ENCODE assay signal across 1 cellular context in the genomic region with DNA sequence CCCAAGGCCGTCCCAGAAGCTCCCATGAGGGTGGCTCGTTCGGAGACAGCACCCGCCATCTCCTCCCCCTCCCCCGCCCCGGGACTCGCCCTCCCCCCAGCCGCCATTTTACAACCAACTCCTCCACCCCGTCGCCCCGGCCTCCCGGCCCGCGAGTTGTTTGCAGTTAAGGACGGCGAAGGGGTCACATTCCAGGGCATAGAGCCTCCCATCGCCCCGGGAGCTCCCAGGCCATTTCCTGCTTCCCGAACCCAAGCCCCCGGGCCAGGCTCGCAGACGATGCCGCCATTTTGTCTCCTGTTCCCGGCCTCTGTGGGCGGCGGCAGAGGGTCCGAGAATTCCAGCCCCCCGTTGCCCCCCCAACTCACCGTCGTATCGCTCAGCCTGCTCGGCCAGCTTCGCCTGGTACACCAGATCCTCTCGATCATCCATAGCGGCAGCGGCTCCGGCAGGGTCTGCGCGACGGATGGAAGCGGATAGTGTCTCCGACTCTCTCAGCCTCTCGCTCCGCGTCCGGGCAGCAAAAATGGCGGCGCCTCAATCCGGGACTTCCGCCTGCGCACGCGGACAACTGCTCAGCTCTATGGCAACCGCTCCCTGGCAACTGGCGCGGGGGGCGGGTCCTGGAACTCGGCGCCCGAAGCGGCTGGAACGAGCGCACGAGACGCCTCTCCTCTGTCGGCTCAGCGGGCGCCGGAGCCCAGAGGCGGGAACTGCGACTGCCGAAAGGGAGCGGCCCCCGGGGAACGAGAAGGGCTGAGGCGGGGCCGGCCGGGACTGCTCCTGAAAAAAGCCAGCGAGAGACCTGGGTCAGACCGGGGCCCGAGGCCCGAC.
TF ChIP-seq lines count a peak whose summit lies in the region.

A gene (minus strand): TSS at position 544 of the 834 bp plus-strand sequence. CDS start 112 bp downstream, at position 432.

TF ChIP-seq in HepG2, 621 proteins besides CTCF, POLR2A, EP300 and RAD21 (continued from another document and continues in another):
- no peak for TF ChIP-seq XRCC5 (optimal IDR thresholded peaks at IDR 0.05; ENCODE audit: low read length)
- TF ChIP-seq ZNF331 (CRISPR knock-in tag; IDR thresholded peaks at IDR 0.05) = peak; percentile 46; the same call in 1 of the 2 replicates
- TF ChIP-seq NFYB (CRISPR knock-in tag; IDR thresholded peaks at IDR 0.05) = no peak
- TF ChIP-seq, protein P1, sequence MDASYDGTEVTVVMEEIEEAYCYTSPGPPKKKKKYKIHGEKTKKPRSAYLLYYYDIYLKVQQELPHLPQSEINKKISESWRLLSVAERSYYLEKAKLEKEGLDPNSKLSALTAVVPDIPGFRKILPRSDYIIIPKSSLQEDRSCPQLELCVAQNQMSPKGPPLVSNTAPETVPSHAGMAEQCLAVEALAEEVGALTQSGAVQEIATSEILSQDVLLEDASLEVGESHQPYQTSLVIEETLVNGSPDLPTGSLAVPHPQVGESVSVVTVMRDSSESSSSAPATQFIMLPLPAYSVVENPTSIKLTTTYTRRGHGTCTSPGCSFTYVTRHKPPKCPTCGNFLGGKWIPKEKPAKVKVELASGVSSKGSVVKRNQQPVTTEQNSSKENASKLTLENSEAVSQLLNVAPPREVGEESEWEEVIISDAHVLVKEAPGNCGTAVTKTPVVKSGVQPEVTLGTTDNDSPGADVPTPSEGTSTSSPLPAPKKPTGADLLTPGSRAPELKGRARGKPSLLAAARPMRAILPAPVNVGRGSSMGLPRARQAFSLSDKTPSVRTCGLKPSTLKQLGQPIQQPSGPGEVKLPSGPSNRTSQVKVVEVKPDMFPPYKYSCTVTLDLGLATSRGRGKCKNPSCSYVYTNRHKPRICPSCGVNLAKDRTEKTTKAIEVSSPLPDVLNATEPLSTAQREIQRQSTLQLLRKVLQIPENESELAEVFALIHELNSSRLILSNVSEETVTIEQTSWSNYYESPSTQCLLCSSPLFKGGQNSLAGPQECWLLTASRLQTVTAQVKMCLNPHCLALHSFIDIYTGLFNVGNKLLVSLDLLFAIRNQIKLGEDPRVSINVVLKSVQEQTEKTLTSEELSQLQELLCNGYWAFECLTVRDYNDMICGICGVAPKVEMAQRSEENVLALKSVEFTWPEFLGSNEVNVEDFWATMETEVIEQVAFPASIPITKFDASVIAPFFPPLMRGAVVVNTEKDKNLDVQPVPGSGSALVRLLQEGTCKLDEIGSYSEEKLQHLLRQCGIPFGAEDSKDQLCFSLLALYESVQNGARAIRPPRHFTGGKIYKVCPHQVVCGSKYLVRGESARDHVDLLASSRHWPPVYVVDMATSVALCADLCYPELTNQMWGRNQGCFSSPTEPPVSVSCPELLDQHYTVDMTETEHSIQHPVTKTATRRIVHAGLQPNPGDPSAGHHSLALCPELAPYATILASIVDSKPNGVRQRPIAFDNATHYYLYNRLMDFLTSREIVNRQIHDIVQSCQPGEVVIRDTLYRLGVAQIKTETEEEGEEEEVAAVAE (CRISPR knock-in tag; IDR thresholded peaks at IDR 0.05; ENCODE audit: borderline replicate concordance) = no peak
- no peak for TF ChIP-seq ZNF775 (CRISPR knock-in tag; IDR thresholded peaks at IDR 0.05; ENCODE audit: borderline replicate concordance)
- no peak for TF ChIP-seq ZNF30 (CRISPR knock-in tag; IDR thresholded peaks at IDR 0.05)
- no peak; the same call in 1 of the 2 replicates for TF ChIP-seq IRF2 (CRISPR knock-in tag; IDR thresholded peaks at IDR 0.05)
- TF ChIP-seq, protein P2, sequence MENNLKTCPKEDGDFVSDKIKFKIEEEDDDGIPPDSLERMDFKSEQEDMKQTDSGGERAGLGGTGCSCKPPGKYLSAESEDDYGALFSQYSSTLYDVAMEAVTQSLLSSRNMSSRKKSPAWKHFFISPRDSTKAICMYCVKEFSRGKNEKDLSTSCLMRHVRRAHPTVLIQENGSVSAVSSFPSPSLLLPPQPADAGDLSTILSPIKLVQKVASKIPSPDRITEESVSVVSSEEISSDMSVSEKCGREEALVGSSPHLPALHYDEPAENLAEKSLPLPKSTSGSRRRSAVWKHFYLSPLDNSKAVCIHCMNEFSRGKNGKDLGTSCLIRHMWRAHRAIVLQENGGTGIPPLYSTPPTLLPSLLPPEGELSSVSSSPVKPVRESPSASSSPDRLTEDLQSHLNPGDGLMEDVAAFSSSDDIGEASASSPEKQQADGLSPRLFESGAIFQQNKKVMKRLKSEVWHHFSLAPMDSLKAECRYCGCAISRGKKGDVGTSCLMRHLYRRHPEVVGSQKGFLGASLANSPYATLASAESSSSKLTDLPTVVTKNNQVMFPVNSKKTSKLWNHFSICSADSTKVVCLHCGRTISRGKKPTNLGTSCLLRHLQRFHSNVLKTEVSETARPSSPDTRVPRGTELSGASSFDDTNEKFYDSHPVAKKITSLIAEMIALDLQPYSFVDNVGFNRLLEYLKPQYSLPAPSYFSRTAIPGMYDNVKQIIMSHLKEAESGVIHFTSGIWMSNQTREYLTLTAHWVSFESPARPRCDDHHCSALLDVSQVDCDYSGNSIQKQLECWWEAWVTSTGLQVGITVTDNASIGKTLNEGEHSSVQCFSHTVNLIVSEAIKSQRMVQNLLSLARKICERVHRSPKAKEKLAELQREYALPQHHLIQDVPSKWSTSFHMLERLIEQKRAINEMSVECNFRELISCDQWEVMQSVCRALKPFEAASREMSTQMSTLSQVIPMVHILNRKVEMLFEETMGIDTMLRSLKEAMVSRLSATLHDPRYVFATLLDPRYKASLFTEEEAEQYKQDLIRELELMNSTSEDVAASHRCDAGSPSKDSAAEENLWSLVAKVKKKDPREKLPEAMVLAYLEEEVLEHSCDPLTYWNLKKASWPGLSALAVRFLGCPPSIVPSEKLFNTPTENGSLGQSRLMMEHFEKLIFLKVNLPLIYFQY (CRISPR knock-in tag; IDR thresholded peaks at IDR 0.05; ENCODE audit: borderline replicate concordance) = no peak
- no peak for TF ChIP-seq NPAS2 (CRISPR knock-in tag; IDR thresholded peaks at IDR 0.05; ENCODE audit: borderline replicate concordance)
- TF ChIP-seq, protein P3, sequence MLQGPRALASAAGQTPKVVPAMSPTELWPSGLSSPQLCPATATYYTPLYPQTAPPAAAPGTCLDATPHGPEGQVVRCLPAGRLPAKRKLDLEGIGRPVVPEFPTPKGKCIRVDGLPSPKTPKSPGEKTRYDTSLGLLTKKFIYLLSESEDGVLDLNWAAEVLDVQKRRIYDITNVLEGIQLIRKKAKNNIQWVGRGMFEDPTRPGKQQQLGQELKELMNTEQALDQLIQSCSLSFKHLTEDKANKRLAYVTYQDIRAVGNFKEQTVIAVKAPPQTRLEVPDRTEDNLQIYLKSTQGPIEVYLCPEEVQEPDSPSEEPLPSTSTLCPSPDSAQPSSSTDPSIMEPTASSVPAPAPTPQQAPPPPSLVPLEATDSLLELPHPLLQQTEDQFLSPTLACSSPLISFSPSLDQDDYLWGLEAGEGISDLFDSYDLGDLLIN (CRISPR knock-in tag; IDR thresholded peaks at IDR 0.05; ENCODE audit: borderline replicate concordance) = peak; percentile 58; the same call in 1 of the 2 replicates
- no peak for TF ChIP-seq DNMT1 (CRISPR knock-in tag; IDR thresholded peaks at IDR 0.05)
- TF ChIP-seq SYNCRIP (IDR thresholded peaks at IDR 0.05; ENCODE audit: insufficient read depth, low read depth, low read length) = no peak
- TF ChIP-seq ZNF543 (CRISPR knock-in tag; IDR thresholded peaks at IDR 0.05) = peak; percentile 81; the same call in 1 of the 2 replicates
- peak; percentile 86 for TF ChIP-seq POLR2AphosphoS2 (IDR thresholded peaks at IDR 0.05; ENCODE audit: low read depth, low read length)
- TF ChIP-seq ZNF629 (CRISPR knock-in tag; conservative IDR thresholded peaks at IDR 0.05) = no peak
- TF ChIP-seq POLR2G (IDR thresholded peaks at IDR 0.05; ENCODE audit: low read depth, low read length) = peak; percentile 97
- TF ChIP-seq, protein P4, sequence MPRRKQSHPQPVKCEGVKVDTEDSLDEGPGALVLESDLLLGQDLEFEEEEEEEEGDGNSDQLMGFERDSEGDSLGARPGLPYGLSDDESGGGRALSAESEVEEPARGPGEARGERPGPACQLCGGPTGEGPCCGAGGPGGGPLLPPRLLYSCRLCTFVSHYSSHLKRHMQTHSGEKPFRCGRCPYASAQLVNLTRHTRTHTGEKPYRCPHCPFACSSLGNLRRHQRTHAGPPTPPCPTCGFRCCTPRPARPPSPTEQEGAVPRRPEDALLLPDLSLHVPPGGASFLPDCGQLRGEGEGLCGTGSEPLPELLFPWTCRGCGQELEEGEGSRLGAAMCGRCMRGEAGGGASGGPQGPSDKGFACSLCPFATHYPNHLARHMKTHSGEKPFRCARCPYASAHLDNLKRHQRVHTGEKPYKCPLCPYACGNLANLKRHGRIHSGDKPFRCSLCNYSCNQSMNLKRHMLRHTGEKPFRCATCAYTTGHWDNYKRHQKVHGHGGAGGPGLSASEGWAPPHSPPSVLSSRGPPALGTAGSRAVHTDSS (CRISPR knock-in tag; conservative IDR thresholded peaks at IDR 0.05) = no peak
- TF ChIP-seq ZBTB3 (CRISPR knock-in tag; IDR thresholded peaks at IDR 0.05; ENCODE audit: borderline replicate concordance, low read depth) = no peak
- TF ChIP-seq HES4 (CRISPR knock-in tag; IDR thresholded peaks at IDR 0.05; ENCODE audit: borderline replicate concordance) = peak; percentile 67; the same call in 1 of the 2 replicates
- no peak for TF ChIP-seq KLF6 (CRISPR knock-in tag; IDR thresholded peaks at IDR 0.05)
- 0 out of 2 replicates have a peak, but pooled peaks have one; percentile 36 for TF ChIP-seq ZNF274 (CRISPR knock-in tag; IDR thresholded peaks at IDR 0.05)
- TF ChIP-seq MTA1 (CRISPR knock-in tag; IDR thresholded peaks at IDR 0.05; ENCODE audit: borderline replicate concordance) = peak; percentile 65; the same call in 1 of the 2 replicates
- TF ChIP-seq ATM (IDR thresholded peaks at IDR 0.05; ENCODE audit: borderline replicate concordance) = no peak
- TF ChIP-seq, protein P5, sequence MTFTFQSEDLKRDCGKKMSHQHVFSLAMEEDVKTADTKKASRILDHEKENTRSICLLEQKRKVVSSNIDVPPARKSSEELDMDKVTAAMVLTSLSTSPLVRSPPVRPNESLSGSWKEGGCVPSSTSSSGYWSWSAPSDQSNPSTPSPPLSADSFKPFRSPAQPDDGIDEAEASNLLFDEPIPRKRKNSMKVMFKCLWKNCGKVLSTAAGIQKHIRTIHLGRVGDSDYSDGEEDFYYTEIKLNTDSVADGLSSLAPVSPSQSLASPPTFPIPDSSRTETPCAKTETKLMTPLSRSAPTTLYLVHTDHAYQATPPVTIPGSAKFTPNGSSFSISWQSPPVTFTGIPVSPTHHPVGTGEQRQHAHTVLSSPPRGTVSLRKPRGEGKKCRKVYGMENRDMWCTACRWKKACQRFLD (CRISPR knock-in tag; IDR thresholded peaks at IDR 0.05; ENCODE audit: borderline replicate concordance) = no peak
- TF ChIP-seq RFXAP (CRISPR knock-in tag; IDR thresholded peaks at IDR 0.05; ENCODE audit: borderline replicate concordance) = no peak
- 0 out of 2 replicates have a peak, but pooled peaks have one; percentile 34 for TF ChIP-seq RARA (CRISPR knock-in tag; IDR thresholded peaks at IDR 0.05)
- TF ChIP-seq GLI4 (CRISPR knock-in tag; IDR thresholded peaks at IDR 0.05; ENCODE audit: borderline replicate concordance) = no peak
- no peak for TF ChIP-seq IKZF1 (IDR thresholded peaks at IDR 0.05)
- TF ChIP-seq KDM6A (CRISPR knock-in tag; IDR thresholded peaks at IDR 0.05; ENCODE audit: low read depth) = no peak
- peak in 1 of 2 experiments; percentile 89; a peak in 1 of 4 replicates for TF ChIP-seq KLF16 (CRISPR knock-in tag; IDR thresholded peaks at IDR 0.05)
- TF ChIP-seq KMT2B (CRISPR knock-in tag; IDR thresholded peaks at IDR 0.05) = no peak; the same call in 1 of the 2 replicates
- TF ChIP-seq MEIS2 (CRISPR knock-in tag; IDR thresholded peaks at IDR 0.05) = 0 out of 2 replicates have a peak, but pooled peaks have one; percentile 18
- peak; percentile 84; the same call in 1 of the 2 replicates for TF ChIP-seq ZNF839 (CRISPR knock-in tag; IDR thresholded peaks at IDR 0.05; ENCODE audit: borderline replicate concordance)
- TF ChIP-seq HNRNPUL1 (IDR thresholded peaks at IDR 0.05; ENCODE audit: low read depth, low read length) = 0 out of 2 replicates have a peak, but pooled peaks have one; percentile 51
- 0 out of 2 replicates have a peak, but pooled peaks have one; percentile 46 for TF ChIP-seq ZNF713 (CRISPR knock-in tag; IDR thresholded peaks at IDR 0.05)
- no peak for TF ChIP-seq SMC3 (IDR thresholded peaks at IDR 0.05; ENCODE audit: low read length)
- no peak for TF ChIP-seq HHEX (CRISPR knock-in tag; IDR thresholded peaks at IDR 0.05)
- peak; percentile 89; the same call in 1 of the 2 replicates for TF ChIP-seq ZNF788 (CRISPR knock-in tag; IDR thresholded peaks at IDR 0.05; ENCODE audit: borderline replicate concordance)
- 0 out of 2 replicates have a peak, but pooled peaks have one; percentile 19 for TF ChIP-seq GATA4 (IDR thresholded peaks at IDR 0.05; ENCODE audit: borderline replicate concordance, low read depth)
- TF ChIP-seq, protein P6, sequence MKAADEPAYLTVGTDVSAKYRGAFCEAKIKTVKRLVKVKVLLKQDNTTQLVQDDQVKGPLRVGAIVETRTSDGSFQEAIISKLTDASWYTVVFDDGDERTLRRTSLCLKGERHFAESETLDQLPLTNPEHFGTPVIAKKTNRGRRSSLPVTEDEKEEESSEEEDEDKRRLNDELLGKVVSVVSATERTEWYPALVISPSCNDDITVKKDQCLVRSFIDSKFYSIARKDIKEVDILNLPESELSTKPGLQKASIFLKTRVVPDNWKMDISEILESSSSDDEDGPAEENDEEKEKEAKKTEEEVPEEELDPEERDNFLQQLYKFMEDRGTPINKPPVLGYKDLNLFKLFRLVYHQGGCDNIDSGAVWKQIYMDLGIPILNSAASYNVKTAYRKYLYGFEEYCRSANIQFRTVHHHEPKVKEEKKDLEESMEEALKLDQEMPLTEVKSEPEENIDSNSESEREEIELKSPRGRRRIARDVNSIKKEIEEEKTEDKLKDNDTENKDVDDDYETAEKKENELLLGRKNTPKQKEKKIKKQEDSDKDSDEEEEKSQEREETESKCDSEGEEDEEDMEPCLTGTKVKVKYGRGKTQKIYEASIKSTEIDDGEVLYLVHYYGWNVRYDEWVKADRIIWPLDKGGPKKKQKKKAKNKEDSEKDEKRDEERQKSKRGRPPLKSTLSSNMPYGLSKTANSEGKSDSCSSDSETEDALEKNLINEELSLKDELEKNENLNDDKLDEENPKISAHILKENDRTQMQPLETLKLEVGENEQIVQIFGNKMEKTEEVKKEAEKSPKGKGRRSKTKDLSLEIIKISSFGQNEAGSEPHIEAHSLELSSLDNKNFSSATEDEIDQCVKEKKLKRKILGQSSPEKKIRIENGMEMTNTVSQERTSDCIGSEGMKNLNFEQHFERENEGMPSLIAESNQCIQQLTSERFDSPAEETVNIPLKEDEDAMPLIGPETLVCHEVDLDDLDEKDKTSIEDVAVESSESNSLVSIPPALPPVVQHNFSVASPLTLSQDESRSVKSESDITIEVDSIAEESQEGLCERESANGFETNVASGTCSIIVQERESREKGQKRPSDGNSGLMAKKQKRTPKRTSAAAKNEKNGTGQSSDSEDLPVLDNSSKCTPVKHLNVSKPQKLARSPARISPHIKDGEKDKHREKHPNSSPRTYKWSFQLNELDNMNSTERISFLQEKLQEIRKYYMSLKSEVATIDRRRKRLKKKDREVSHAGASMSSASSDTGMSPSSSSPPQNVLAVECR (CRISPR knock-in tag; IDR thresholded peaks at IDR 0.05; ENCODE audit: borderline replicate concordance) = peak; percentile 98
- TF ChIP-seq PAX8 (CRISPR knock-in tag; IDR thresholded peaks at IDR 0.05; ENCODE audit: borderline replicate concordance) = no peak; the same call in 1 of the 2 replicates
